ENCODE assay signal across 18 cellular contexts in the genomic region with DNA sequence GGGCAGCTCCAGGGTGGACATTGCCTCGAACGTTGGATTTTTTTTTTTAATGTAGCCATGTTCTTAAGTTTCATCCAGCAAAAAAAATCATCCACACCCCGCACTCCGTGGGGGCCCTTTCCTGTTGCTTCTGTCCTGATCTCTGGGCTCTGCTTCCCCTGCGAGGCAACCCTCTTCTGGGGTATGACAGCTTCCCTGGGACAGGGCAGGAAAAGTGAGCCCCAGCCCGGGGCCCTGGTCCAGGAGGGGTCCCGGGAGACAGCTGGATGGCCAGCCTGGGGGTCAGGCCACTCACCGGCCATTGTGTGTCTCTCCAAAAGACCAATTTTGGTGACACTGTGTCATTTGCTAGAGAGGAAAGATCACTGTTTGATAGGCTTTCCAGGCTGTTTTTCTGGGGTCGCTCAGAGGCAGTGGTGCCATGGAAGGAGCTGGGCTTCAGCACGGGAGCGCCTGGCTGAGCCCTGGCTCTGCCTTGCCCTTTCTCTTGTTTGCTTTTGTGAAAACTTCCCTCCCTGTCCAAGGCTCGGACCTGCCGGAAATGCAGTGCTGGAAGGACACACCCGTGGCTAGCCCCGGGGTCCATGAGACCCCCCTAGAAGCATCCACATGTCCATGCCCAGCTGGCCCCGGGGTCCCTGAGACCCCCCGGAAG. TPM values are rescaled to one million over a fixed set of nuclear protein-coding genes. Genes with fewer than 3 reads are reported as not detected.
DNase-seq lines count a peak whose midpoint lies in the region; ATAC-seq, FAIRE-seq and TF ChIP-seq lines count a peak whose summit lies in the region.
"Had no signal": no experiment of that assay in that cellular context is flagged by ENCODE, and none has a peak within 500 bp of the region (broad histone marks: within the 10 kb centered on the region; RNA-seq: fewer than 3 reads in every experiment).

No MANE protein-coding gene starts in this region.

- peaks cover 23% of the 10 kb centered on the region for H3K4me1 Mint-ChIP-seq in activated naive CD4-positive, alpha-beta T cell treated with anti-CD3 and anti-CD28 coated beads, Interleukin-2, amount 10 ng/mL, durations not matched to agents 7 days and 5 days
- H3K4me1 Mint-ChIP-seq in activated naive CD4-positive, alpha-beta T cell treated with anti-CD3 and anti-CD28 coated beads for 36 hours (ENCODE audit: low read depth) = no peaks in the 10 kb centered on the region

- H3K27ac ChIP-seq in kidney (ENCODE audit: low read depth in 2 of 2, low read length in 2 of 2) (no peak overlapping the region), A673 (ENCODE audit: low read depth, low read length, poor library complexity, severe bottlenecking) (no peak overlapping the region), OCI-LY7 (ENCODE audit: low read depth, low read length, poor library complexity, severe bottlenecking) (no peak overlapping the region)

- H3K27me3 Mint-ChIP-seq in activated naive CD4-positive, alpha-beta T cell treated with anti-CD3 and anti-CD28 coated beads, Interleukin-2, amount 10 ng/mL, durations not matched to agents 7 days and 5 days = no peaks in the 10 kb centered on the region
- no peaks in the 10 kb centered on the region for H3K27me3 Mint-ChIP-seq in activated naive CD4-positive, alpha-beta T cell treated with anti-CD3 and anti-CD28 coated beads for 36 hours (ENCODE audit: low read depth)
- H3K27me3 Mint-ChIP-seq: B cell, IgD-negative memory B cell had no signal

- H3K36me3 ChIP-seq in kidney (ENCODE audit: control insufficient read depth in 1 of 2, insufficient read depth in 2 of 2, low read length in 2 of 2) (peaks cover 5 to 18% of the 10 kb centered on the region in 2 donors), A673 (ENCODE audit: insufficient read depth, low read length, poor library complexity, severe bottlenecking) (no peaks in the 10 kb centered on the region), OCI-LY7 (ENCODE audit: insufficient read depth, low read length) (peaks cover 17% of the 10 kb centered on the region)

- H4K20me1 ChIP-seq in OCI-LY7 (ENCODE audit: insufficient read depth, low read length) = no peaks in the 10 kb centered on the region

- POLR2A ChIA-PET in A673 (lab: Charles Lee; ENCODE audit: low non-redundant PET) = no interaction called here
- POLR2A ChIA-PET in OCI-LY7 (lab: Charles Lee) = no interaction called here

- no peaks in the 10 kb centered on the region for H3K9me2 ChIP-seq in OCI-LY7 (ENCODE audit: insufficient read depth, low read length)

- H3K4me2 ChIP-seq in OCI-LY7 (ENCODE audit: low read length) = no peak overlapping the region

- no peak overlapping the region for H3K4me3 Mint-ChIP-seq in activated naive CD4-positive, alpha-beta T cell treated with anti-CD3 and anti-CD28 coated beads, Interleukin-2, amount 10 ng/mL, durations not matched to agents 7 days and 5 days
- H3K4me3 Mint-ChIP-seq in activated naive CD4-positive, alpha-beta T cell treated with anti-CD3 and anti-CD28 coated beads for 36 hours = no peak overlapping the region
- H3K4me3 Mint-ChIP-seq: B cell, IgD-negative memory B cell had no signal

- H3K4me3 ChIP-seq in kidney (ENCODE audit: low read length in 2 of 2) = no peak overlapping the region
- no peak overlapping the region for H3K4me3 ChIP-seq in A673 (ENCODE audit: low read depth, low read length, poor library complexity, severe bottlenecking)
- no peak overlapping the region for H3K4me3 ChIP-seq in OCI-LY7 (ENCODE audit: low read depth, low read length, poor library complexity, severe bottlenecking)

- no peaks in the 10 kb centered on the region for H3K27me3 ChIP-seq in A673 (replicated peaks; ENCODE audit: insufficient read depth, low read depth, low read length, poor library complexity)

- peak overlapping the region; percentile 55 for H3K27ac Mint-ChIP-seq in activated naive CD4-positive, alpha-beta T cell treated with anti-CD3 and anti-CD28 coated beads, Interleukin-2, amount 10 ng/mL, durations not matched to agents 7 days and 5 days
- no peak overlapping the region for H3K27ac Mint-ChIP-seq in activated naive CD4-positive, alpha-beta T cell treated with anti-CD3 and anti-CD28 coated beads for 36 hours
- H3K27ac Mint-ChIP-seq: B cell, IgD-negative memory B cell had no signal

- DNase-seq in activated naive CD4-positive, alpha-beta T cell treated with anti-CD3 and anti-CD28 coated beads, Interleukin-2, amount 10 ng/mL, durations not matched to agents 7 days and 5 days = no peak
- no peak for DNase-seq in activated naive CD4-positive, alpha-beta T cell treated with anti-CD3 and anti-CD28 coated beads for 36 hours
- peak; percentile 7 for DNase-seq in GM12892 (ENCODE audit: insufficient read length)
- DNase-seq in kidney = peak; percentile 48
- DNase-seq in sciatic nerve (ENCODE audit: low spot score) = peak; percentile 44
- no peak for DNase-seq in A673 (ENCODE audit: low spot score)
- DNase-seq in NCI-H82 (lab: John Stamatoyannopoulos, UW) = no peak
- DNase-seq in OCI-LY7 (ENCODE audit: low spot score) = no peak
- DNase-seq: EL, GF-D8, MV-4-11, NCI-H1105 treated with DMSO at 0.1 percent for 48 hours, NCI-H2081 treated with DMSO at 0.1 percent for 48 hours, NCI-H2171 treated with DMSO at 0.1 percent for 48 hours, NCI-H524 treated with DMSO at 0.1 percent for 48 hours had no signal

- TF ChIP-seq POLR2A in GM12892 (IDR thresholded peaks at IDR 0.05; ENCODE audit: low read depth, low read length) = no peak

- H2AFZ ChIP-seq in OCI-LY7 (ENCODE audit: low read length) = no peak overlapping the region

- ATAC-seq in sciatic nerve = no peak

- no peaks in the 10 kb centered on the region for H3K9me3 ChIP-seq in kidney (ENCODE audit: control insufficient read depth in 1 of 2, low read length in 2 of 2)
- H3K9me3 ChIP-seq in A673 (ENCODE audit: low read depth, low read length, poor library complexity, severe bottlenecking) = no peaks in the 10 kb centered on the region
- no peaks in the 10 kb centered on the region for H3K9me3 ChIP-seq in OCI-LY7 (ENCODE audit: low read length)

- no peaks in the 10 kb centered on the region for H3K4me1 ChIP-seq in kidney (ENCODE audit: control insufficient read depth in 1 of 2, insufficient read depth in 1 of 2, low read depth in 1 of 2, low read length in 2 of 2)
- H3K4me1 ChIP-seq in A673 (ENCODE audit: insufficient read depth, low read length, poor library complexity, severe bottlenecking) = no peaks in the 10 kb centered on the region
- no peaks in the 10 kb centered on the region for H3K4me1 ChIP-seq in OCI-LY7 (ENCODE audit: insufficient read depth, low read length, poor library complexity, severe bottlenecking)

- FAIRE-seq in GM12892 (lab: Jason Lieb, UNC) (no peak), kidney (lab: Jason Lieb, UNC) (no peak)
- FAIRE-seq: D721Med had no signal

- peaks cover 5% of the 10 kb centered on the region for H3K9me3 Mint-ChIP-seq in activated naive CD4-positive, alpha-beta T cell treated with anti-CD3 and anti-CD28 coated beads, Interleukin-2, amount 10 ng/mL, durations not matched to agents 7 days and 5 days
- H3K9me3 Mint-ChIP-seq in activated naive CD4-positive, alpha-beta T cell treated with anti-CD3 and anti-CD28 coated beads for 36 hours = no peaks in the 10 kb centered on the region
- H3K9me3 Mint-ChIP-seq: IgD-negative memory B cell had no signal

- intact Hi-C loops in activated naive CD4-positive, alpha-beta T cell treated with anti-CD3 and anti-CD28 coated beads for 36 hours (cut with micrococcal nuclease) = no loop called here
- intact Hi-C loops in kidney (cut with DNase I) (no loop called here), sciatic nerve (cut with DNase I) (no loop called here), A673 (cut with micrococcal nuclease; ENCODE audit: unreplicated experiment) (no loop called here), OCI-LY7 (cut with micrococcal nuclease; ENCODE audit: unreplicated experiment) (no loop called here)

- H3K36me3 Mint-ChIP-seq in activated naive CD4-positive, alpha-beta T cell treated with anti-CD3 and anti-CD28 coated beads, Interleukin-2, amount 10 ng/mL, durations not matched to agents 7 days and 5 days = peaks cover 32% of the 10 kb centered on the region
- peaks cover 21% of the 10 kb centered on the region for H3K36me3 Mint-ChIP-seq in activated naive CD4-positive, alpha-beta T cell treated with anti-CD3 and anti-CD28 coated beads for 36 hours (ENCODE audit: low read depth)

- BruUV-seq in A673 (replicated peaks; lab: Mats Ljungman, UMichigan) = no TSS peak
- no TSS peak for BruUV-seq in OCI-LY7 (replicated peaks; lab: Mats Ljungman, UMichigan)

- no peak overlapping the region for H3K9ac ChIP-seq in kidney (ENCODE audit: low read length in 2 of 2)

- CTCF ChIA-PET in activated naive CD4-positive, alpha-beta T cell treated with anti-CD3 and anti-CD28 coated beads, Interleukin-2, amount 10 ng/mL, durations not matched to agents 7 days and 5 days (lab: Charles Lee) = interaction anchor here (0.7 kb wide), 1 partner anchor 39 kb away, joined by 3 read pairs; no protein-coding TSS in a partner anchor
- CTCF ChIA-PET in activated naive CD4-positive, alpha-beta T cell treated with anti-CD3 and anti-CD28 coated beads for 36 hours (lab: Charles Lee) = no interaction called here
- CTCF ChIA-PET in A673 (lab: Charles Lee) (no interaction called here), OCI-LY7 (lab: Charles Lee; ENCODE audit: unreplicated experiment) (no interaction called here)

- H3K79me2 ChIP-seq in OCI-LY7 (ENCODE audit: insufficient read depth, low read depth, low read length) = no peaks in the 10 kb centered on the region

- TF ChIP-seq CTCF in kidney (IDR thresholded peaks at IDR 0.05; ENCODE audit: borderline replicate concordance, extremely low read depth, insufficient read depth) (no peak), A673 (conservative IDR thresholded peaks at IDR 0.05; ENCODE audit: low read depth, low read length) (no peak), OCI-LY7 (conservative IDR thresholded peaks at IDR 0.05; ENCODE audit: low read length) (no peak)

RNA-seq across cellular contexts. Expression of gene CHMP6, which starts 41.0 kb away (rescaled TPM):
- total RNA-seq in activated naive CD4-positive, alpha-beta T cell treated with anti-CD3 and anti-CD28 coated beads for 36 hours = 10 to 100 TPM; 10.1 to 10.6 TPM
- 11.9 TPM for polyA plus RNA-seq in GM12892 (2012; ENCODE audit: missing spikeins)
- total RNA-seq in kidney (28.0 TPM), sciatic nerve (26.8 TPM), A673 (2021) (18.7 and 21.3 TPM in 2 replicates), OCI-LY7 (2022) (23.6 and 23.8 TPM in 2 replicates)
- 34.1 TPM for polyA plus RNA-seq in kidney (ENCODE audit: insufficient read depth, low read depth, low replicate concordance)
- 7.9 and 10.8 TPM in 2 replicates for total RNA-seq in OCI-LY7 (2014; rRNA removed; shearing (Covaris generic))

Comparison
In these comparisons a context has a peak if more than half of its experiments do, and no peak if none do; other contexts are left out.
1. DNase-seq: peak in GM12892 (single experiment), kidney (single experiment) and sciatic nerve (single experiment); none in activated naive CD4-positive, alpha-beta T cell treated with anti-CD3 and anti-CD28 coated beads, Interleukin-2, amount 10 ng/mL, durations not matched to agents 7 days and 5 days (single experiment), activated naive CD4-positive, alpha-beta T cell treated with anti-CD3 and anti-CD28 coated beads for 36 hours (single experiment), A673 (single experiment), NCI-H82 (single experiment) and OCI-LY7 (single experiment).